In genomic region chr1:21840981-21841380, GRCh38 we compare ENCODE assay signal across 30 cellular contexts. TPM values are rescaled to one million over a fixed set of nuclear protein-coding genes. Genes with fewer than 3 reads are reported as not detected.
"Had no signal": no experiment of that assay in that cellular context is flagged by ENCODE, and none has a peak within 500 bp of the region (broad histone marks: within the 10 kb centered on the region; RNA-seq: fewer than 3 reads in every experiment).

No MANE protein-coding gene starts in this region.

- H3K27me3 ChIP-seq: adrenal gland, body of pancreas had no signal

- ATAC-seq: activated CD4-positive, alpha-beta T cell treated with anti-CD3 and anti-CD28 coated beads for 36 hours; activated CD8-positive, alpha-beta memory T cell treated with anti-CD3 and anti-CD28 coated beads, Interleukin-2, amount 10 ng/mL, durations not matched to agents 7 days and 5 days; activated CD8-positive, alpha-beta T cell treated with anti-CD3 and anti-CD28 coated beads, Interleukin-2, amount 10 ng/mL, durations not matched to agents 7 days and 5 days; activated naive CD8-positive, alpha-beta T cell treated with anti-CD3 and anti-CD28 coated beads, Interleukin-2, amount 50 U/mL, for 24 hours; body of pancreas; esophagus mucosa had no signal

- H3K27ac ChIP-seq: adrenal gland, body of pancreas had no signal

- H3K4me3 ChIP-seq: adrenal gland, body of pancreas had no signal

- H3K36me3 Mint-ChIP-seq: activated CD4-positive, alpha-beta memory T cell treated with anti-CD3 and anti-CD28 coated beads for 36 hours; activated CD8-positive, alpha-beta memory T cell treated with anti-CD3 and anti-CD28 coated beads, Interleukin-2, amount 10 ng/mL, durations not matched to agents 7 days and 5 days; activated naive CD4-positive, alpha-beta T cell treated with anti-CD3 and anti-CD28 coated beads, Interleukin-2, amount 50 U/mL, for 24 hours; activated naive CD8-positive, alpha-beta T cell treated with anti-CD3 and anti-CD28 coated beads for 36 hours had no signal

- H3K27ac Mint-ChIP-seq: activated CD4-positive, alpha-beta memory T cell treated with anti-CD3 and anti-CD28 coated beads for 36 hours; activated CD4-positive, alpha-beta T cell treated with anti-CD3 and anti-CD28 coated beads for 36 hours; activated CD8-positive, alpha-beta memory T cell treated with anti-CD3 and anti-CD28 coated beads, Interleukin-2, amount 10 ng/mL, durations not matched to agents 7 days and 5 days; activated CD8-positive, alpha-beta T cell treated with anti-CD3 and anti-CD28 coated beads, Interleukin-2, amount 10 ng/mL, durations not matched to agents 7 days and 5 days; activated naive CD4-positive, alpha-beta T cell treated with anti-CD3 and anti-CD28 coated beads for 36 hours; activated naive CD4-positive, alpha-beta T cell treated with anti-CD3 and anti-CD28 coated beads, Interleukin-2, amount 50 U/mL, for 24 hours; activated naive CD8-positive, alpha-beta T cell treated with anti-CD3 and anti-CD28 coated beads for 36 hours; activated naive CD8-positive, alpha-beta T cell treated with anti-CD3 and anti-CD28 coated beads, Interleukin-2, amount 50 U/mL, for 24 hours; activated T-helper 1 cell treated with anti-CD3 and anti-CD28 coated beads, Interleukin-12 subunit alpha, Interleukin-12 subunit beta, Interleukin-2, Interleukin-4 antibody, amounts not matched to agents 30 ng/mL and 10 ng/mL and 1 ng/mL, durations not matched to agents 14 hours and 24 hours and 36 hours; activated T-helper 2 cell treated with anti-CD3 and anti-CD28 coated beads, Interferon-gamma antibody, Interleukin-2, Interleukin-4, amounts not matched to agents 10 μg/mL and 5 μg/mL and 100 μg/mL, durations not matched to agents 14 hours and 24 hours and 36 hours had no signal

- H3K4me3 Mint-ChIP-seq: activated CD4-positive, alpha-beta memory T cell treated with anti-CD3 and anti-CD28 coated beads for 36 hours; activated CD4-positive, alpha-beta T cell treated with anti-CD3 and anti-CD28 coated beads for 36 hours; activated CD4-positive, alpha-beta T cell treated with anti-CD3 and anti-CD28 coated beads, Interleukin-2, amount 10 ng/mL, durations not matched to agents 24 days and 14 days; activated CD8-positive, alpha-beta memory T cell treated with anti-CD3 and anti-CD28 coated beads, Interleukin-2, amount 10 ng/mL, durations not matched to agents 7 days and 5 days; activated CD8-positive, alpha-beta T cell treated with anti-CD3 and anti-CD28 coated beads, Interleukin-2, amount 10 ng/mL, durations not matched to agents 7 days and 5 days; activated naive CD4-positive, alpha-beta T cell treated with anti-CD3 and anti-CD28 coated beads for 36 hours; activated naive CD4-positive, alpha-beta T cell treated with anti-CD3 and anti-CD28 coated beads, Interleukin-2, amount 50 U/mL, for 24 hours; activated naive CD8-positive, alpha-beta T cell treated with anti-CD3 and anti-CD28 coated beads for 36 hours; activated naive CD8-positive, alpha-beta T cell treated with anti-CD3 and anti-CD28 coated beads, Interleukin-2, amount 50 U/mL, for 24 hours; activated T-helper 1 cell treated with anti-CD3 and anti-CD28 coated beads, Interleukin-12 subunit alpha, Interleukin-12 subunit beta, Interleukin-2, Interleukin-4 antibody, amounts not matched to agents 30 ng/mL and 10 ng/mL and 1 ng/mL, durations not matched to agents 14 hours and 24 hours and 36 hours had no signal

- H3K9me3 Mint-ChIP-seq: activated CD4-positive, alpha-beta memory T cell treated with anti-CD3 and anti-CD28 coated beads for 36 hours; activated CD4-positive, alpha-beta T cell treated with anti-CD3 and anti-CD28 coated beads, Interleukin-2, amount 10 ng/mL, durations not matched to agents 24 days and 14 days; activated naive CD4-positive, alpha-beta T cell treated with anti-CD3 and anti-CD28 coated beads for 36 hours; activated naive CD4-positive, alpha-beta T cell treated with anti-CD3 and anti-CD28 coated beads, Interleukin-2, amount 50 U/mL, for 24 hours; activated naive CD8-positive, alpha-beta T cell treated with anti-CD3 and anti-CD28 coated beads for 36 hours; activated naive CD8-positive, alpha-beta T cell treated with anti-CD3 and anti-CD28 coated beads, Interleukin-2, amount 50 U/mL, for 24 hours; activated T-helper 1 cell treated with anti-CD3 and anti-CD28 coated beads, Interleukin-12 subunit alpha, Interleukin-12 subunit beta, Interleukin-2, Interleukin-4 antibody, amounts not matched to agents 30 ng/mL and 10 ng/mL and 1 ng/mL, durations not matched to agents 14 hours and 24 hours and 36 hours; activated T-helper 2 cell treated with anti-CD3 and anti-CD28 coated beads, Interferon-gamma antibody, Interleukin-2, Interleukin-4, amounts not matched to agents 10 μg/mL and 5 μg/mL and 100 μg/mL, durations not matched to agents 14 hours and 24 hours and 36 hours had no signal

- DNase-seq: activated CD4-positive, alpha-beta memory T cell treated with anti-CD3 and anti-CD28 coated beads for 36 hours; activated CD4-positive, alpha-beta T cell treated with anti-CD3 and anti-CD28 coated beads for 36 hours; activated CD4-positive, alpha-beta T cell treated with anti-CD3 and anti-CD28 coated beads, Interleukin-2, amount 10 ng/mL, durations not matched to agents 24 days and 14 days; activated CD4-positive, CD25-positive, alpha-beta regulatory T cell; activated CD4-positive, CD25-positive, alpha-beta regulatory T cell treated with anti-CD3 and anti-CD28 coated beads, Interleukin-2, amount 50 U/mL, for 72 hours; activated CD8-positive, alpha-beta memory T cell treated with anti-CD3 and anti-CD28 coated beads, Interleukin-2, amount 10 ng/mL, durations not matched to agents 7 days and 5 days; activated CD8-positive, alpha-beta memory T cell treated with anti-CD3 and anti-CD28 coated beads, Interleukin-2, amount 50 U/mL, for 4 hours; activated CD8-positive, alpha-beta T cell treated with anti-CD3 and anti-CD28 coated beads, Interleukin-2, amount 10 ng/mL, durations not matched to agents 7 days and 5 days; activated effector memory CD4-positive, alpha-beta T cell treated with anti-CD3 and anti-CD28 coated beads, Interleukin-2, amount 50 U/mL, for 16 hours; activated naive CD4-positive, alpha-beta T cell treated with anti-CD3 and anti-CD28 coated beads for 36 hours; activated naive CD8-positive, alpha-beta T cell treated with anti-CD3 and anti-CD28 coated beads for 36 hours; activated naive CD8-positive, alpha-beta T cell treated with anti-CD3 and anti-CD28 coated beads, Interleukin-2, amount 50 U/mL, for 24 hours; activated T-cell treated with anti-CD3 and anti-CD28 coated beads, Interleukin-2, amount 50 U/mL, for 1 hour; activated T-cell treated with anti-CD3 and anti-CD28 coated beads, Interleukin-2, amount 50 U/mL, for 48 hours; adrenal gland; amygdala; body of pancreas; caudate nucleus; effector CD8-positive, alpha-beta T cell; foreskin fibroblast; head of caudate nucleus; T-helper 2 cell had no signal

- H3K9me3 ChIP-seq: adrenal gland, body of pancreas had no signal

- H3K4me1 ChIP-seq: adrenal gland, body of pancreas had no signal

- H3K4me1 Mint-ChIP-seq: activated CD4-positive, alpha-beta T cell treated with anti-CD3 and anti-CD28 coated beads for 36 hours; activated CD4-positive, alpha-beta T cell treated with anti-CD3 and anti-CD28 coated beads, Interleukin-2, amount 10 ng/mL, durations not matched to agents 24 days and 14 days; activated CD8-positive, alpha-beta memory T cell treated with anti-CD3 and anti-CD28 coated beads, Interleukin-2, amount 10 ng/mL, durations not matched to agents 7 days and 5 days; activated naive CD4-positive, alpha-beta T cell treated with anti-CD3 and anti-CD28 coated beads, Interleukin-2, amount 50 U/mL, for 24 hours; activated naive CD8-positive, alpha-beta T cell treated with anti-CD3 and anti-CD28 coated beads for 36 hours; activated naive CD8-positive, alpha-beta T cell treated with anti-CD3 and anti-CD28 coated beads, Interleukin-2, amount 50 U/mL, for 24 hours had no signal

- H3K27me3 Mint-ChIP-seq: activated CD4-positive, alpha-beta memory T cell treated with anti-CD3 and anti-CD28 coated beads for 36 hours; activated CD4-positive, alpha-beta T cell treated with anti-CD3 and anti-CD28 coated beads for 36 hours; activated CD4-positive, alpha-beta T cell treated with anti-CD3 and anti-CD28 coated beads, Interleukin-2, amount 10 ng/mL, durations not matched to agents 24 days and 14 days; activated CD8-positive, alpha-beta memory T cell treated with anti-CD3 and anti-CD28 coated beads, Interleukin-2, amount 10 ng/mL, durations not matched to agents 7 days and 5 days; activated naive CD4-positive, alpha-beta T cell treated with anti-CD3 and anti-CD28 coated beads, Interleukin-2, amount 50 U/mL, for 24 hours; activated naive CD8-positive, alpha-beta T cell treated with anti-CD3 and anti-CD28 coated beads for 36 hours; activated naive CD8-positive, alpha-beta T cell treated with anti-CD3 and anti-CD28 coated beads, Interleukin-2, amount 50 U/mL, for 24 hours had no signal

RNA-seq across cellular contexts. Expression of gene LDLRAD2, which starts 28.9 kb away (rescaled TPM):
- total RNA-seq: activated CD4-positive, alpha-beta memory T cell treated with anti-CD3 and anti-CD28 coated beads for 36 hours; activated CD8-positive, alpha-beta memory T cell treated with anti-CD3 and anti-CD28 coated beads for 36 hours; activated CD8-positive, alpha-beta memory T cell treated with anti-CD3 and anti-CD28 coated beads, Interleukin-2, amount 10 ng/mL, durations not matched to agents 7 days and 5 days; activated CD8-positive, alpha-beta T cell treated with anti-CD3 and anti-CD28 coated beads, Interleukin-2, amount 10 ng/mL, durations not matched to agents 7 days and 5 days; activated naive CD4-positive, alpha-beta T cell treated with anti-CD3 and anti-CD28 coated beads for 36 hours; activated T-helper 1 cell treated with anti-CD3 and anti-CD28 coated beads, Interleukin-12 subunit alpha, Interleukin-12 subunit beta, Interleukin-2, Interleukin-4 antibody, amounts not matched to agents 30 ng/mL and 10 ng/mL and 1 ng/mL, durations not matched to agents 14 hours and 24 hours and 36 hours; activated T-helper 2 cell treated with anti-CD3 and anti-CD28 coated beads, Interferon-gamma antibody, Interleukin-2, Interleukin-4, amounts not matched to agents 10 μg/mL and 5 μg/mL and 100 μg/mL, durations not matched to agents 14 hours and 24 hours and 36 hours; dermis microvascular lymphatic vessel endothelial cell; frontal cortex; T-helper 1 cell treated with Interleukin-12 subunit alpha and Interleukin-12 subunit beta and Interleukin-4 antibody, amounts not matched to agents 30 ng/mL and 1 ng/mL, for 36 hours had no signal
